14 cellular contexts compared by ENCODE assay signal in the genomic region with DNA sequence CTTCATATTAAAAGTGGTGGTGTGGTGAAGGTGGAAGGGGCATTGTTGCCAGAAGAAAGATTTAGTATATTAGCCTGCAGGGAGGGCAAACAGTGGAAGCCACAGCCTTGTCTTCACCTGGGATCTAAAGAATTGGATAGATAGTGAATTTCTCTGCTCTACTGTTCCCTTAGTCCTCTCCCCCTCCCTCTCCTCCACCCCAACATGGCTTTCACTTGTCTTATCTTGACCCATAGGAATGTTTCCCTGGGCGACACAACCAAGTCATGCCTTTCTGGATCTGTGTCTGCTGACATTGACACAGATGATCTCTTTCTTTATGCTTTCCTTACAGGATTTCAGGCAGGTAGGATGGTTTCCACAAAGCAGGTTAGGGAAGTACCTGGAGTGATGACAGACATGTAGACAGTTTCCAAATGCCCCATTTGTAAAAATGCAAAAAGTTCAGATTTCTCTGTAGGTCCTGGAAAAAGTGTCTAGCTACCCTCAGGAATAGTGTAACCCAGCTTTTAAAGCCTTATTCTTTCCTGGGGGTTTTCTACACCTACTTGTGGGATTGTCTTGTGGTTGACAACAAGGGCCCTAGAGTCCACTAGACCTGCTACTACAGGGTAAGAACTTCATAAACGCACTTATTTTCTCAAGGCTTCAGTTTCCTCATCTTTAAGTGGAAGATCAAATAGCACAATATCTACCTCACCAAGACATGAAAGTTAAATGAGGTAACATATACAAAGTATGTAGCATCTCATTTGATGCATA.
A peak's percentile ranks its signal among the peaks of the same experiment; 100 is the strongest.
DNase-seq lines count a peak whose midpoint lies in the region; ATAC-seq and TF ChIP-seq lines count a peak whose summit lies in the region.
"Had no signal": no experiment of that assay in that cellular context is flagged by ENCODE, and none has a peak within 500 bp of the region (broad histone marks: within the 10 kb centered on the region; RNA-seq: fewer than 3 reads in every experiment).

No MANE protein-coding gene starts in this region.

- TF ChIP-seq CTCF in SK-N-SH (IDR thresholded peaks at IDR 0.05) (no peak), OCI-LY3 (IDR thresholded peaks at IDR 0.05; ENCODE audit: low read depth, low read length) (no peak), lung (IDR thresholded peaks at IDR 0.05; ENCODE audit: control extremely low read depth, extremely low read depth) (no peak), transverse colon (IDR thresholded peaks at IDR 0.05) (no peak), ascending aorta (IDR thresholded peaks at IDR 0.05) (no peak), OCI-LY7 (conservative IDR thresholded peaks at IDR 0.05; ENCODE audit: low read length) (no peak)

- no peak for DNase-seq in SK-N-SH
- DNase-seq in lung (ENCODE audit: low spot score) = peak; percentile 32
- no peak for DNase-seq in transverse colon
- no peak for DNase-seq in ascending aorta (ENCODE audit: low spot score in 2 of 2)
- DNase-seq in OCI-LY7 (ENCODE audit: low spot score) = no peak
- DNase-seq in activated naive CD8-positive, alpha-beta T cell treated with anti-CD3 and anti-CD28 coated beads for 36 hours = no peak
- DNase-seq: activated CD8-positive, alpha-beta T cell treated with anti-CD3 and anti-CD28 coated beads for 36 hours; activated T-cell treated with anti-CD3 and anti-CD28 coated beads, Interleukin-2, amount 50 U/mL, for 72 hours; effector CD4-positive, alpha-beta T cell; stimulated activated CD4-positive, alpha-beta T cell treated with anti-CD3 and anti-CD28 coated beads, Interleukin-12 subunit alpha, Interleukin-12 subunit beta, amount 100 ng/mL, for 4 hours; stimulated activated naive CD8-positive, alpha-beta T cell treated with anti-CD3 and anti-CD28 coated beads, Interleukin-15, Interleukin-2, amounts not matched to agents 100 U/mL and 50 U/mL, for 24 hours had no signal

- H3K4me2 ChIP-seq in SK-N-SH (peak overlapping the region; percentile 59; the same call in 1 of the 2 replicates), OCI-LY3 (ENCODE audit: low read length) (peak overlapping the region; percentile 65), OCI-LY7 (ENCODE audit: low read length) (no peak overlapping the region)

- H3K9me2 ChIP-seq in SK-N-SH = no peaks in the 10 kb centered on the region
- no peaks in the 10 kb centered on the region for H3K9me2 ChIP-seq in OCI-LY7 (ENCODE audit: insufficient read depth, low read length)

- TF ChIP-seq EP300 in SK-N-SH (IDR thresholded peaks at IDR 0.05; ENCODE audit: borderline replicate concordance in 1 of 2, low read depth in 1 of 2, low read length in 1 of 2) = no peak
- TF ChIP-seq EP300 in transverse colon (IDR thresholded peaks at IDR 0.05; ENCODE audit: low read depth) = no peak

- no peaks in the 10 kb centered on the region for H3K27me3 ChIP-seq in SK-N-SH (ENCODE audit: insufficient read depth)
- no peaks in the 10 kb centered on the region for H3K27me3 ChIP-seq in OCI-LY3 (ENCODE audit: low read depth, low read length)
- no peaks in the 10 kb centered on the region for H3K27me3 ChIP-seq in lung (ENCODE audit: control insufficient read depth, insufficient read depth)
- no peaks in the 10 kb centered on the region for H3K27me3 ChIP-seq in transverse colon
- no peaks in the 10 kb centered on the region for H3K27me3 ChIP-seq in ascending aorta

- no peak overlapping the region for H2AFZ ChIP-seq in SK-N-SH (ENCODE audit: low read depth)
- H2AFZ ChIP-seq in OCI-LY3 (ENCODE audit: low read depth, low read length) = peak overlapping the region; percentile 64; the same call in 1 of the 2 replicates
- no peak overlapping the region for H2AFZ ChIP-seq in OCI-LY7 (ENCODE audit: low read length)

- no peak overlapping the region for H3K4me3 Mint-ChIP-seq in activated naive CD8-positive, alpha-beta T cell treated with anti-CD3 and anti-CD28 coated beads for 36 hours
- H3K4me3 Mint-ChIP-seq: activated CD8-positive, alpha-beta T cell treated with anti-CD3 and anti-CD28 coated beads for 36 hours; activated T-cell treated with anti-CD3 and anti-CD28 coated beads, Interleukin-2, amount 50 U/mL, for 72 hours had no signal

- BruUV-seq in OCI-LY7 (replicated peaks; lab: Mats Ljungman, UMichigan) = no TSS peak

- no peaks in the 10 kb centered on the region for H3K36me3 Mint-ChIP-seq in activated naive CD8-positive, alpha-beta T cell treated with anti-CD3 and anti-CD28 coated beads for 36 hours

- H3K27ac ChIP-seq in SK-N-SH (ENCODE audit: low read depth in 2 of 2, low read length in 1 of 2) (no peak overlapping the region), OCI-LY3 (ENCODE audit: low read length) (no peak overlapping the region), lung (ENCODE audit: low read depth in 1 of 2, low read length in 1 of 2) (no peak overlapping the region), transverse colon (peak overlapping the region; percentile 28 to 74 (median 45)), ascending aorta (peak overlapping the region in 1 of 2 donors; percentile 9), OCI-LY7 (ENCODE audit: low read depth, low read length, poor library complexity, severe bottlenecking) (no peak overlapping the region)

- H3K79me2 ChIP-seq in SK-N-SH (ENCODE audit: insufficient read depth) = no peaks in the 10 kb centered on the region
- H3K79me2 ChIP-seq in OCI-LY3 (ENCODE audit: low read length) = no peaks in the 10 kb centered on the region
- no peaks in the 10 kb centered on the region for H3K79me2 ChIP-seq in OCI-LY7 (ENCODE audit: insufficient read depth, low read depth, low read length)

- TF ChIP-seq RAD21 in SK-N-SH (IDR thresholded peaks at IDR 0.05; ENCODE audit: low read length) = no peak

- no peak overlapping the region for H3K27ac Mint-ChIP-seq in activated naive CD8-positive, alpha-beta T cell treated with anti-CD3 and anti-CD28 coated beads for 36 hours
- H3K27ac Mint-ChIP-seq: activated CD8-positive, alpha-beta T cell treated with anti-CD3 and anti-CD28 coated beads for 36 hours; activated T-cell treated with anti-CD3 and anti-CD28 coated beads, Interleukin-2, amount 50 U/mL, for 72 hours had no signal

- no peak for ATAC-seq in SK-N-SH treated with all-trans-retinoic acid at 6 μM for 48 hours
- ATAC-seq in lung (ENCODE audit: insufficient read depth, low FRiP score) = peak; percentile 60
- ATAC-seq: activated CD8-positive, alpha-beta T cell treated with anti-CD3 and anti-CD28 coated beads for 36 hours; activated T-cell treated with anti-CD3 and anti-CD28 coated beads, Interleukin-2, amount 50 U/mL, for 72 hours; HCT116; stimulated activated naive CD8-positive, alpha-beta T cell treated with anti-CD3 and anti-CD28 coated beads, Interleukin-15, Interleukin-2, amounts not matched to agents 100 U/mL and 50 U/mL, for 24 hours had no signal

- in situ Hi-C loops in transverse colon (cut with MboI; ENCODE audit: low pct_ligation_motif_present in 1 of 4, low pct_unique_long_range_greater_than_20kb in 1 of 4, low sequenced_read_pairs in 3 of 4) = no loop called here

- 68% methylated on average over 2 of the region's 2 CpGs for WGBS in SK-N-SH (ENCODE audit: low lambda C conversion rate)
- 33 to 62% methylated on average over 2 of the region's 2 CpGs for WGBS in lung, 2 donors
- WGBS in transverse colon (ENCODE audit: low coverage in 1 of 2), 2 donors = 66 to 78% methylated on average over 2 of the region's 2 CpGs

- H3K27me3 Mint-ChIP-seq in activated naive CD8-positive, alpha-beta T cell treated with anti-CD3 and anti-CD28 coated beads for 36 hours = peaks cover 16% of the 10 kb centered on the region

- CTCF ChIA-PET in SK-N-SH (lab: Yijun Ruan, JAX) = no interaction called here
- CTCF ChIA-PET in OCI-LY7 (lab: Charles Lee; ENCODE audit: unreplicated experiment) = no interaction called here

- intact Hi-C loops in transverse colon (cut with DNase I; ENCODE audit: low total_unique reads) (no loop called here), ascending aorta (cut with DNase I) (no loop called here), OCI-LY7 (cut with micrococcal nuclease; ENCODE audit: unreplicated experiment) (no loop called here)

- H3K9ac ChIP-seq in SK-N-SH (no peak overlapping the region), OCI-LY3 (ENCODE audit: low read length) (no peak overlapping the region)

- H3K36me3 ChIP-seq in SK-N-SH (replicated peaks in 1 of 2; ENCODE audit: control insufficient read depth in 1 of 2, insufficient read depth in 2 of 2, low read length in 1 of 2) (no peaks in the 10 kb centered on the region), OCI-LY3 (replicated peaks; ENCODE audit: low read depth, low read length) (no peaks in the 10 kb centered on the region), lung (ENCODE audit: control insufficient read depth in 2 of 2, insufficient read depth in 2 of 2, low read length in 2 of 2) (no peaks in the 10 kb centered on the region), transverse colon (no peaks in the 10 kb centered on the region), ascending aorta (no peaks in the 10 kb centered on the region), OCI-LY7 (ENCODE audit: insufficient read depth, low read length) (no peaks in the 10 kb centered on the region)

- H3F3A ChIP-seq in SK-N-SH (replicated peaks; ENCODE audit: insufficient read depth) = no peaks in the 10 kb centered on the region

- H4K20me1 ChIP-seq in SK-N-SH (ENCODE audit: insufficient read depth) = no peaks in the 10 kb centered on the region
- no peaks in the 10 kb centered on the region for H4K20me1 ChIP-seq in OCI-LY3 (ENCODE audit: insufficient read depth, low read length)
- no peaks in the 10 kb centered on the region for H4K20me1 ChIP-seq in OCI-LY7 (ENCODE audit: insufficient read depth, low read length)

- H3K4me3 ChIP-seq in SK-N-SH (ENCODE audit: low read depth in 2 of 2, low read length in 1 of 2) (no peak overlapping the region), OCI-LY3 (ENCODE audit: low read length) (peak overlapping the region; percentile 50; the same call in 1 of the 2 replicates), lung (no peak overlapping the region), transverse colon (no peak overlapping the region), ascending aorta (peak overlapping the region in 1 of 2 donors; percentile 44), OCI-LY7 (ENCODE audit: low read depth, low read length, poor library complexity, severe bottlenecking) (no peak overlapping the region)

- POLR2A ChIA-PET in SK-N-SH (lab: Yijun Ruan, JAX) = no interaction called here
- POLR2A ChIA-PET in OCI-LY7 (lab: Charles Lee) = interaction anchor here (0.6 to 0.7 kb wide), 2 partner anchors 68 to 349 kb away, joined by 3 read pairs; no protein-coding TSS in a partner anchor

- no peaks in the 10 kb centered on the region for H3K9me3 Mint-ChIP-seq in activated naive CD8-positive, alpha-beta T cell treated with anti-CD3 and anti-CD28 coated beads for 36 hours
- H3K9me3 Mint-ChIP-seq: activated CD8-positive, alpha-beta T cell treated with anti-CD3 and anti-CD28 coated beads for 36 hours; activated T-cell treated with anti-CD3 and anti-CD28 coated beads, Interleukin-2, amount 50 U/mL, for 72 hours had no signal

- TF ChIP-seq POLR2A in transverse colon (IDR thresholded peaks at IDR 0.05) = no peak

- peaks cover 0 to 11% of the 10 kb centered on the region in 2 experiments; a peak in 2 of 4 replicates for H3K4me1 ChIP-seq in SK-N-SH (ENCODE audit: control insufficient read depth in 1 of 2, insufficient read depth in 2 of 2, low read depth in 1 of 2, low read length in 1 of 2)
- H3K4me1 ChIP-seq in OCI-LY3 (ENCODE audit: low read length) = peaks cover 46% of the 10 kb centered on the region
- peaks cover 0 to 4% of the 10 kb centered on the region in 2 donors for H3K4me1 ChIP-seq in lung (ENCODE audit: control insufficient read depth in 2 of 2, insufficient read depth in 2 of 2, low read length in 2 of 2)
- H3K4me1 ChIP-seq in transverse colon = peaks cover 0 to 25% (median 15%) of the 10 kb centered on the region in 4 donors
- H3K4me1 ChIP-seq in ascending aorta = peaks cover 0 to 16% of the 10 kb centered on the region in 2 donors
- no peaks in the 10 kb centered on the region for H3K4me1 ChIP-seq in OCI-LY7 (ENCODE audit: insufficient read depth, low read length, poor library complexity, severe bottlenecking)

- H3K4me1 Mint-ChIP-seq in activated naive CD8-positive, alpha-beta T cell treated with anti-CD3 and anti-CD28 coated beads for 36 hours = no peaks in the 10 kb centered on the region

- H3K9me3 ChIP-seq in SK-N-SH (no peaks in the 10 kb centered on the region), OCI-LY3 (ENCODE audit: insufficient read depth, low read length) (no peaks in the 10 kb centered on the region), lung (ENCODE audit: control insufficient read depth in 2 of 2, insufficient read depth in 1 of 2, low read length in 1 of 2) (no peaks in the 10 kb centered on the region), transverse colon (no peaks in the 10 kb centered on the region), ascending aorta (no peaks in the 10 kb centered on the region), OCI-LY7 (ENCODE audit: low read length) (no peaks in the 10 kb centered on the region)

Comparison
In these comparisons a context has a peak if more than half of its experiments do, and no peak if none do; other contexts are left out.
1. H3K27ac ChIP-seq: peak in transverse colon (4 of 4); none in SK-N-SH (0 of 2), OCI-LY3 (single experiment), lung (0 of 2) and OCI-LY7 (single experiment).